In genomic region chr1:42177551-42177981, GRCh38 we compare ENCODE assay signal across 10 cellular contexts. TPM values are rescaled to one million over a fixed set of nuclear protein-coding genes. Genes with fewer than 3 reads are reported as not detected.
DNase-seq lines count a peak whose midpoint lies in the region; ATAC-seq and TF ChIP-seq lines count a peak whose summit lies in the region.
"Had no signal": no experiment of that assay in that cellular context is flagged by ENCODE, and none has a peak within 500 bp of the region (broad histone marks: within the 10 kb centered on the region; RNA-seq: fewer than 3 reads in every experiment).

No MANE protein-coding gene starts in this region.

- no peak for ATAC-seq in activated naive CD8-positive, alpha-beta T cell treated with anti-CD3 and anti-CD28 coated beads, Interleukin-2, amount 50 U/mL, for 24 hours
- ATAC-seq in activated T-cell treated with anti-CD3 and anti-CD28 coated beads, Interleukin-2, amount 50 U/mL, for 72 hours (replicated peaks in 1 of 2) = no peak
- no peak for ATAC-seq in GM21390 (IDR thresholded peaks at IDR 0.05; ENCODE audit: unreplicated experiment)

- H3K9me3 Mint-ChIP-seq in activated naive CD8-positive, alpha-beta T cell (ENCODE audit: low read depth) = no peaks in the 10 kb centered on the region
- no peaks in the 10 kb centered on the region for H3K9me3 Mint-ChIP-seq in activated naive CD8-positive, alpha-beta T cell treated with anti-CD3 and anti-CD28 coated beads, Interleukin-2, amount 50 U/mL, for 24 hours
- H3K9me3 Mint-ChIP-seq in activated T-cell treated with anti-CD3 and anti-CD28 coated beads, Interleukin-2, amount 50 U/mL, for 72 hours = no peaks in the 10 kb centered on the region
- H3K9me3 Mint-ChIP-seq: activated B cell treated with CpG ODN at 0.5 μM for 24 hours; CD8-positive, alpha-beta memory T cell had no signal

- H3K4me1 ChIP-seq in thyroid gland (peaks cover 25 to 30% of the 10 kb centered on the region in 2 donors), tibial artery (peaks cover 0 to 30% (median 14%) of the 10 kb centered on the region in 4 donors)

- H3K9me3 ChIP-seq in thyroid gland = no peaks in the 10 kb centered on the region
- no peaks in the 10 kb centered on the region for H3K9me3 ChIP-seq in tibial artery

- 20 to 23% methylated on average over 6 of the region's 6 CpGs for WGBS in thyroid gland, 2 donors

- H3K36me3 ChIP-seq in thyroid gland (peaks cover 0 to 3% of the 10 kb centered on the region in 2 donors), tibial artery (peaks cover 5 to 16% (median 13%) of the 10 kb centered on the region in 3 donors)

- intact Hi-C loops in thyroid gland (cut with DNase I) = no loop called here
- intact Hi-C loops in tibial artery (cut with DNase I; ENCODE audit: low total_unique reads) = loop anchor here (10.0 kb wide), 1 partner anchor 157 kb away; the partner anchor contains the start of gene FOXJ3

- peaks cover 1% of the 10 kb centered on the region for H3K4me1 Mint-ChIP-seq in activated naive CD8-positive, alpha-beta T cell (ENCODE audit: low read depth)
- H3K4me1 Mint-ChIP-seq in activated naive CD8-positive, alpha-beta T cell treated with anti-CD3 and anti-CD28 coated beads, Interleukin-2, amount 50 U/mL, for 24 hours = no peaks in the 10 kb centered on the region
- H3K4me1 Mint-ChIP-seq in activated T-cell treated with anti-CD3 and anti-CD28 coated beads, Interleukin-2, amount 50 U/mL, for 72 hours (ENCODE audit: low read depth) = no peaks in the 10 kb centered on the region
- H3K4me1 Mint-ChIP-seq: activated B cell treated with CpG ODN at 0.5 μM for 24 hours had no signal

- no peak for TF ChIP-seq POLR2A in thyroid gland (IDR thresholded peaks at IDR 0.05)

- no peak for DNase-seq in activated naive CD8-positive, alpha-beta T cell treated with anti-CD3 and anti-CD28 coated beads, Interleukin-2, amount 50 U/mL, for 24 hours
- DNase-seq in inferior parietal cortex (ENCODE audit: extremely low spot score) (peak; percentile 64), thyroid gland (peak; percentile 87 to 89), tibial artery (no peak)
- no peak for DNase-seq in activated T-cell treated with anti-CD3 and anti-CD28 coated beads, Interleukin-2, amount 50 U/mL, for 72 hours
- DNase-seq: activated B cell treated with CpG ODN at 0.5 μM for 24 hours had no signal

- no peak overlapping the region for H3K4me3 ChIP-seq in thyroid gland (replicated peaks in 1 of 3)
- no peak overlapping the region for H3K4me3 ChIP-seq in tibial artery

- H3K27ac Mint-ChIP-seq in activated naive CD8-positive, alpha-beta T cell = peak overlapping the region; percentile 41
- no peak overlapping the region for H3K27ac Mint-ChIP-seq in activated naive CD8-positive, alpha-beta T cell treated with anti-CD3 and anti-CD28 coated beads, Interleukin-2, amount 50 U/mL, for 24 hours
- H3K27ac Mint-ChIP-seq in activated T-cell treated with anti-CD3 and anti-CD28 coated beads, Interleukin-2, amount 50 U/mL, for 72 hours = no peak overlapping the region
- H3K27ac Mint-ChIP-seq: activated B cell treated with CpG ODN at 0.5 μM for 24 hours had no signal

- H3K27ac ChIP-seq in VCaP (peak overlapping the region; percentile 94), thyroid gland (peak overlapping the region in 1 of 3 donors; percentile 35), tibial artery (no peak overlapping the region)

- no peaks in the 10 kb centered on the region for H3K36me3 Mint-ChIP-seq in activated naive CD8-positive, alpha-beta T cell
- peaks cover 7% of the 10 kb centered on the region for H3K36me3 Mint-ChIP-seq in activated naive CD8-positive, alpha-beta T cell treated with anti-CD3 and anti-CD28 coated beads, Interleukin-2, amount 50 U/mL, for 24 hours (ENCODE audit: low read depth)
- peaks cover 0 to 1% of the 10 kb centered on the region in 2 donors for H3K36me3 Mint-ChIP-seq in activated T-cell treated with anti-CD3 and anti-CD28 coated beads, Interleukin-2, amount 50 U/mL, for 72 hours (ENCODE audit: insufficient read depth in 2 of 2)

- TF ChIP-seq CTCF in VCaP (conservative IDR thresholded peaks at IDR 0.05) (no peak), thyroid gland (IDR thresholded peaks at IDR 0.05) (no peak), tibial artery (IDR thresholded peaks at IDR 0.05) (no peak)

- no peak overlapping the region for H3K4me3 Mint-ChIP-seq in activated naive CD8-positive, alpha-beta T cell
- H3K4me3 Mint-ChIP-seq in activated naive CD8-positive, alpha-beta T cell treated with anti-CD3 and anti-CD28 coated beads, Interleukin-2, amount 50 U/mL, for 24 hours = no peak overlapping the region
- no peak overlapping the region for H3K4me3 Mint-ChIP-seq in activated T-cell treated with anti-CD3 and anti-CD28 coated beads, Interleukin-2, amount 50 U/mL, for 72 hours
- H3K4me3 Mint-ChIP-seq: activated B cell treated with CpG ODN at 0.5 μM for 24 hours; CD8-positive, alpha-beta memory T cell had no signal

- no peaks in the 10 kb centered on the region for H3K27me3 Mint-ChIP-seq in activated naive CD8-positive, alpha-beta T cell
- H3K27me3 Mint-ChIP-seq in activated naive CD8-positive, alpha-beta T cell treated with anti-CD3 and anti-CD28 coated beads, Interleukin-2, amount 50 U/mL, for 24 hours = no peaks in the 10 kb centered on the region
- H3K27me3 Mint-ChIP-seq in activated T-cell treated with anti-CD3 and anti-CD28 coated beads, Interleukin-2, amount 50 U/mL, for 72 hours (ENCODE audit: low read depth) = no peaks in the 10 kb centered on the region
- H3K27me3 Mint-ChIP-seq: activated B cell treated with CpG ODN at 0.5 μM for 24 hours; CD8-positive, alpha-beta memory T cell had no signal

- H3K27me3 ChIP-seq in thyroid gland = no peaks in the 10 kb centered on the region
- no peaks in the 10 kb centered on the region for H3K27me3 ChIP-seq in tibial artery

RNA-seq across cellular contexts. Expression of gene GUCA2A, which starts 13.0 kb away (rescaled TPM):
- not detected for total RNA-seq in thyroid gland
- not detected for total RNA-seq in activated T-cell treated with anti-CD3 and anti-CD28 coated beads, Interleukin-2, amount 50 U/mL, for 72 hours
- total RNA-seq: activated B cell treated with CpG ODN at 0.5 μM for 24 hours; CD8-positive, alpha-beta memory T cell had no signal

RNA-seq across cellular contexts. Expression of gene GUCA2B, which starts 24.4 kb away (rescaled TPM):
- total RNA-seq in thyroid gland = not detected
- total RNA-seq in activated T-cell treated with anti-CD3 and anti-CD28 coated beads, Interleukin-2, amount 50 U/mL, for 72 hours = not detected
- total RNA-seq: activated B cell treated with CpG ODN at 0.5 μM for 24 hours; CD8-positive, alpha-beta memory T cell had no signal

Comparison
In these comparisons a context has a peak if more than half of its experiments do, and no peak if none do; other contexts are left out.
1. DNase-seq: peak in inferior parietal cortex (single experiment) and thyroid gland (2 of 2); none in activated naive CD8-positive, alpha-beta T cell treated with anti-CD3 and anti-CD28 coated beads, Interleukin-2, amount 50 U/mL, for 24 hours (single experiment), tibial artery (0 of 2) and activated T-cell treated with anti-CD3 and anti-CD28 coated beads, Interleukin-2, amount 50 U/mL, for 72 hours (0 of 2).